16 cellular contexts compared by ENCODE assay signal in the genomic region with DNA sequence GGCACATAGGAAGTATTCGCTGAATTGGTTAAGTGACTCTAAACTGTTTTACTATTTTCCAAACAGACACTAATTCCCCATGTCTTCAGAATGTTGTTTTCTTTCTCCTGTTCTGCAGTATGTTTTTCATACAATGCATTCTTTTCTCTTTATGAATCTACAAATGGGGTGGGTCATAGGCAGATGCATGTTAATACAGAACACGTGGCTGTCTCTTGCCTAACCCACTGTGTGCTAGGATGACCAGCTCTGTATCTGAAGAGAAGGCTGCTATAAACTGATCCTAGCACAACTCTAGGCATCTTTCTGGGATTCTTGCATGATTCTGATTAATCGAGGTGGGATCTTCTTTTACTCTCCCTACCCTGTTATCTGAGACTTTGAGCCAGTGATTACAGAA.
DNase-seq lines count a peak whose midpoint lies in the region; ATAC-seq, FAIRE-seq and TF ChIP-seq lines count a peak whose summit lies in the region.
"Had no signal": no experiment of that assay in that cellular context is flagged by ENCODE, and none has a peak within 500 bp of the region (broad histone marks: within the 10 kb centered on the region; RNA-seq: fewer than 3 reads in every experiment).

No MANE protein-coding gene starts in this region.

- H4K8ac ChIP-seq in IMR-90 (ENCODE audit: low read depth in 2 of 2, low read length in 2 of 2) = no peak overlapping the region

- H2BK15ac ChIP-seq in IMR-90 (ENCODE audit: low read depth, low read length) = no peak overlapping the region

- H3K23ac ChIP-seq in IMR-90 (ENCODE audit: low read depth, low read length) = no peak overlapping the region

- H3K9me3 ChIP-seq in HepG2 (ENCODE audit: low read length) (no peaks in the 10 kb centered on the region), right lobe of liver (no peaks in the 10 kb centered on the region), IMR-90 (ENCODE audit: control insufficient read depth, insufficient read depth, low read length) (no peaks in the 10 kb centered on the region), keratinocyte (ENCODE audit: control insufficient read depth, low read depth, low read length) (no peaks in the 10 kb centered on the region)
- H3K9me3 ChIP-seq: BE2C had no signal

- H4K20me1 ChIP-seq in HepG2 (ENCODE audit: insufficient read depth, low read length) (no peaks in the 10 kb centered on the region), IMR-90 (ENCODE audit: insufficient read depth, low read length) (no peaks in the 10 kb centered on the region), keratinocyte (ENCODE audit: control insufficient read depth, extremely low read depth, insufficient read depth, low read length) (no peaks in the 10 kb centered on the region)

- ATAC-seq in HepG2 (no peak), right lobe of liver (no peak), IMR-90 (ENCODE audit: low read depth) (peak; percentile 49), Right ventricle myocardium superior (ENCODE audit: poor library complexity) (no peak)
- ATAC-seq: GM23338 had no signal

- dilution Hi-C loops in IMR-90 (cut with HindIII; ENCODE audit: low sequenced_read_pairs, unreplicated experiment) = no loop called here
- dilution Hi-C loops in keratinocyte (cut with MboI; ENCODE audit: extremely low pct_ligation_motif_present, low sequenced_read_pairs) = no loop called here

- H3K56ac ChIP-seq in IMR-90 (ENCODE audit: extremely low read depth, insufficient read depth, low read length) = no peak overlapping the region

- DNase-seq in HepG2 (ENCODE audit: low spot score) (no peak), right lobe of liver (no peak), IMR-90 (no peak), bronchial epithelial cell (ENCODE audit: low read depth) (peak; percentile 29), keratinocyte (ENCODE audit: low read depth, low spot score) (no peak), GM03348 (ENCODE audit: low spot score) (no peak), Right ventricle myocardium superior (no peak), germinal center (ENCODE audit: low spot score) (no peak)
- DNase-seq: 8988T; BE2C; CD4-positive, alpha-beta memory T cell; DMS79; H7 had no signal

- H2AK5ac ChIP-seq in IMR-90 (ENCODE audit: low read depth, low read length) = no peak overlapping the region

- no peak overlapping the region for H3K14ac ChIP-seq in IMR-90 (replicated peaks; ENCODE audit: low read depth, low read length)

- no peak overlapping the region for H2BK5ac ChIP-seq in IMR-90 (ENCODE audit: low read depth, low read length, poor library complexity, severe bottlenecking)

- H2BK120ac ChIP-seq in IMR-90 (ENCODE audit: low read depth, low read length) = no peak overlapping the region

- H3K4me3 ChIP-seq in HepG2 (replicated peaks in 1 of 3; ENCODE audit: insufficient read depth in 1 of 3, low read depth in 2 of 3, low read length in 3 of 3) (no peak overlapping the region), right lobe of liver (no peak overlapping the region), IMR-90 (ENCODE audit: insufficient read depth, low read depth, low read length) (no peak overlapping the region), bronchial epithelial cell (ENCODE audit: low read depth, low read length) (no peak overlapping the region), keratinocyte (ENCODE audit: control insufficient read depth in 2 of 3, extremely low read depth in 1 of 3, insufficient read depth in 2 of 3, low read depth in 1 of 3, low read length in 3 of 3) (no peak overlapping the region)
- H3K4me3 ChIP-seq: GM23338 had no signal

- H2AFZ ChIP-seq in HepG2 (ENCODE audit: low read length) (no peak overlapping the region), IMR-90 (replicated peaks; ENCODE audit: low read length, poor library complexity) (no peak overlapping the region), keratinocyte (ENCODE audit: control insufficient read depth, low read length) (peak overlapping the region; percentile 45)
- H2AFZ ChIP-seq: GM23338 had no signal

- in situ Hi-C loops in HepG2 (cut with HindIII; ENCODE audit: extremely low pct_ligation_motif_present, low pct_unique_long_range_greater_than_20kb) (no loop called here), IMR-90 (cut with MboI; ENCODE audit: low sequenced_read_pairs) (no loop called here)

- H3K9ac ChIP-seq in HepG2 (ENCODE audit: insufficient read depth, low read depth, low read length) = no peak overlapping the region
- no peak overlapping the region for H3K9ac ChIP-seq in IMR-90 (ENCODE audit: low read depth, low read length)
- no peak overlapping the region for H3K9ac ChIP-seq in keratinocyte (ENCODE audit: control insufficient read depth, extremely low read depth, insufficient read depth, low read length)

- no peak overlapping the region for H4K5ac ChIP-seq in IMR-90 (ENCODE audit: low read depth, low read length)

- no peak overlapping the region for H3K27ac ChIP-seq in HepG2 (ENCODE audit: extremely low read length, insufficient read depth, low read length)
- no peak overlapping the region for H3K27ac ChIP-seq in right lobe of liver
- no peak overlapping the region for H3K27ac ChIP-seq in IMR-90 (ENCODE audit: insufficient read depth, low read length)
- H3K27ac ChIP-seq in keratinocyte (ENCODE audit: control insufficient read depth, insufficient read depth, low read length) = no peak overlapping the region
- H3K27ac ChIP-seq: C4-2B had no signal

- H3K4me2 ChIP-seq in HepG2 (ENCODE audit: low read depth, low read length) (no peak overlapping the region), IMR-90 (ENCODE audit: low read depth, low read length) (no peak overlapping the region), keratinocyte (ENCODE audit: control insufficient read depth, extremely low read depth, insufficient read depth, low read depth, low read length) (peak overlapping the region; percentile 14)
- H3K4me2 ChIP-seq: GM23338 had no signal

- no peak overlapping the region for H4K91ac ChIP-seq in IMR-90 (ENCODE audit: insufficient read depth, low read depth, low read length)

- under 1% methylated on average over 3 of the region's 3 CpGs for WGBS in HepG2 (ENCODE audit: low lambda C conversion rate)
- WGBS in right lobe of liver (ENCODE audit: insufficient coverage, low coverage, low lambda C conversion rate, missing lambda C conversion rate) = 55% methylated on average over 3 of the region's 3 CpGs
- WGBS in IMR-90 (ENCODE audit: extremely low coverage in 2 of 2, insufficient read length in 1 of 2), 2 experiments = 82% methylated on average over 2 of the region's 3 CpGs; no CpG with 5 or more reads in 1 of the 2 experiments

- no peak overlapping the region for H2BK20ac ChIP-seq in IMR-90 (ENCODE audit: low read depth, low read length)

- intact Hi-C loops in HepG2 (cut with micrococcal nuclease; ENCODE audit: unreplicated experiment) (no loop called here), right lobe of liver (cut with DNase I) (no loop called here), IMR-90 (cut with micrococcal nuclease) (no loop called here), Right ventricle myocardium superior (cut with DNase I) (no loop called here)

- FAIRE-seq in HepG2 (lab: Jason Lieb, UNC) (no peak), bronchial epithelial cell (lab: Jason Lieb, UNC) (no peak), keratinocyte (lab: Jason Lieb, UNC) (peak; percentile 67)
- FAIRE-seq: GM12891 had no signal

- no peak for TF ChIP-seq POLR2A in HepG2 (IDR thresholded peaks at IDR 0.05; ENCODE audit: insufficient read depth in 1 of 2, low read depth in 2 of 2, low read length in 2 of 2)
- TF ChIP-seq POLR2A in right lobe of liver (IDR thresholded peaks at IDR 0.05) = no peak
- TF ChIP-seq POLR2A in IMR-90 (IDR thresholded peaks at IDR 0.05; ENCODE audit: low read depth, low read length) = no peak

- H3K79me2 ChIP-seq in HepG2 (ENCODE audit: insufficient read depth, low read length) (no peaks in the 10 kb centered on the region), keratinocyte (ENCODE audit: control insufficient read depth, insufficient read depth, low read length) (no peaks in the 10 kb centered on the region)

- POLR2A ChIA-PET in HepG2 (lab: Yijun Ruan, JAX) = no interaction called here
- POLR2A ChIA-PET in IMR-90 (lab: Charles Lee; ENCODE audit: unreplicated experiment) = no interaction called here

- TF ChIP-seq CTCF in HepG2 (CRISPR knock-in tag; IDR thresholded peaks at IDR 0.05) (no peak), right lobe of liver (IDR thresholded peaks at IDR 0.05) (no peak), IMR-90 (conservative IDR thresholded peaks at IDR 0.05; ENCODE audit: low read depth, low read length) (no peak), bronchial epithelial cell (IDR thresholded peaks at IDR 0.05; ENCODE audit: insufficient read depth, low read length, severe bottlenecking) (no peak), keratinocyte (optimal IDR thresholded peaks at IDR 0.05 in 1 of 3, IDR thresholded peaks at IDR 0.05 in 1 of 3, conservative IDR thresholded peaks at IDR 0.05 in 1 of 3; ENCODE audit: extremely low read depth in 1 of 3, insufficient read depth in 2 of 3, low read length in 3 of 3) (no peak)

- H3K18ac ChIP-seq in IMR-90 (ENCODE audit: low read depth, low read length) = no peak overlapping the region

- no peaks in the 10 kb centered on the region for H3K79me1 ChIP-seq in IMR-90 (ENCODE audit: low read depth in 1 of 2, low read length in 2 of 2)

- CTCF ChIA-PET in HepG2 (lab: Yijun Ruan, JAX; ENCODE audit: low intra/inter-chr PET ratio, low total read pairs) = no interaction called here
- CTCF ChIA-PET in IMR-90 (lab: Yijun Ruan, JAX) = no interaction called here

- H3K4ac ChIP-seq in IMR-90 (ENCODE audit: low read depth, low read length) = no peak overlapping the region

- H3K4me1 ChIP-seq in HepG2 (ENCODE audit: insufficient read depth, low read length) (no peaks in the 10 kb centered on the region), right lobe of liver (peaks cover 0 to 7% (median 0%) of the 10 kb centered on the region in 4 donors), IMR-90 (ENCODE audit: control insufficient read depth, insufficient read depth, low read length) (no peaks in the 10 kb centered on the region), keratinocyte (ENCODE audit: control insufficient read depth, extremely low read depth, insufficient read depth, low read length) (peaks cover 24% of the 10 kb centered on the region)
- H3K4me1 ChIP-seq: BE2C had no signal

- no peaks in the 10 kb centered on the region for H3K27me3 ChIP-seq in HepG2 (ENCODE audit: control insufficient read depth in 1 of 2, insufficient read depth in 2 of 2, low read length in 2 of 2)
- no peaks in the 10 kb centered on the region for H3K27me3 ChIP-seq in right lobe of liver
- no peaks in the 10 kb centered on the region for H3K27me3 ChIP-seq in IMR-90 (ENCODE audit: control insufficient read depth, insufficient read depth, low read length)
- H3K27me3 ChIP-seq in bronchial epithelial cell (ENCODE audit: control insufficient read depth, insufficient read depth, low read length) = no peaks in the 10 kb centered on the region
- H3K27me3 ChIP-seq in keratinocyte (ENCODE audit: control insufficient read depth, extremely low read depth, insufficient read depth, low read length) = no peaks in the 10 kb centered on the region
- H3K27me3 ChIP-seq: BE2C had no signal

- BruUV-seq in HepG2 (replicated peaks; lab: Mats Ljungman, UMichigan) = no TSS peak
- BruUV-seq in IMR-90 (replicated peaks; lab: Mats Ljungman, UMichigan) = no TSS peak

- no peak for TF ChIP-seq EP300 in HepG2 (IDR thresholded peaks at IDR 0.05; ENCODE audit: low read depth in 2 of 2, low read length in 2 of 2)
- TF ChIP-seq EP300 in HepG2 (CRISPR knock-in tag; IDR thresholded peaks at IDR 0.05; ENCODE audit: borderline replicate concordance) = no peak

- no peak for TF ChIP-seq RAD21 in HepG2 (CRISPR knock-in tag; IDR thresholded peaks at IDR 0.05)
- no peak for TF ChIP-seq RAD21 in IMR-90 (IDR thresholded peaks at IDR 0.05; ENCODE audit: low read length)

- H3K9me1 ChIP-seq in IMR-90 (ENCODE audit: insufficient read depth, low read length) (no peaks in the 10 kb centered on the region), keratinocyte (ENCODE audit: control insufficient read depth, extremely low read depth, insufficient read depth, low read length) (no peaks in the 10 kb centered on the region)

- H3K36me3 ChIP-seq in HepG2 (replicated peaks in 1 of 2; ENCODE audit: control insufficient read depth in 1 of 2, insufficient read depth in 2 of 2, low read length in 2 of 2) = no peaks in the 10 kb centered on the region
- H3K36me3 ChIP-seq in right lobe of liver = no peaks in the 10 kb centered on the region
- no peaks in the 10 kb centered on the region for H3K36me3 ChIP-seq in IMR-90 (ENCODE audit: control insufficient read depth, insufficient read depth, low read length)
- H3K36me3 ChIP-seq in bronchial epithelial cell (ENCODE audit: control insufficient read depth, insufficient read depth, low read length) = no peaks in the 10 kb centered on the region
- no peaks in the 10 kb centered on the region for H3K36me3 ChIP-seq in keratinocyte (ENCODE audit: control insufficient read depth in 2 of 2, extremely low read depth in 1 of 2, insufficient read depth in 2 of 2, low read length in 2 of 2)
- H3K36me3 ChIP-seq: BE2C had no signal

- H2AK9ac ChIP-seq in IMR-90 (replicated peaks; ENCODE audit: low read depth, low read length, poor library complexity) = no peak overlapping the region
